8 cellular contexts compared by ENCODE assay signal in genomic region chr12:50070314-50071060, GRCh38. TPM values are rescaled to one million over a fixed set of nuclear protein-coding genes. Genes with fewer than 3 reads are reported as not detected.
DNase-seq lines count a peak whose midpoint lies in the region; ATAC-seq and TF ChIP-seq lines count a peak whose summit lies in the region.

No MANE protein-coding gene starts in this region.

- H3K27me3 ChIP-seq in MM.1S (replicated peaks; ENCODE audit: insufficient read depth, low read length) (no peaks in the 10 kb centered on the region), prostate gland (replicated peaks; ENCODE audit: insufficient read depth) (no peaks in the 10 kb centered on the region)

- H3K4me2 ChIP-seq in MM.1S (ENCODE audit: low read depth, low read length) = peak overlapping the region; percentile 69; the same call in 1 of the 2 replicates

- no peaks in the 10 kb centered on the region for H3K79me2 ChIP-seq in MM.1S (ENCODE audit: low read length)

- no peaks in the 10 kb centered on the region for H4K20me1 ChIP-seq in MM.1S (ENCODE audit: insufficient read depth, low read length)

- H3K9me3 Mint-ChIP-seq in activated naive CD4-positive, alpha-beta T cell treated with anti-CD3 and anti-CD28 coated beads, Interleukin-2, amount 50 U/mL, for 72 hours = no peaks in the 10 kb centered on the region

- H3K36me3 Mint-ChIP-seq in activated naive CD4-positive, alpha-beta T cell treated with anti-CD3 and anti-CD28 coated beads, Interleukin-2, amount 50 U/mL, for 72 hours = no peaks in the 10 kb centered on the region

- WGBS in prostate gland = 37% methylated on average over 9 of the region's 9 CpGs

- H3K27ac ChIP-seq in MM.1S (ENCODE audit: low read length) = no peak overlapping the region
- no peak overlapping the region for H3K27ac ChIP-seq in prostate gland

- no peak overlapping the region for H3K9ac ChIP-seq in MM.1S (ENCODE audit: low read length)

- peak; percentile 96 for TF ChIP-seq CTCF in MM.1S (IDR thresholded peaks at IDR 0.05; ENCODE audit: low read length)
- peak; percentile 81 to 92 (median 87) for TF ChIP-seq CTCF in prostate gland (IDR thresholded peaks at IDR 0.05)

- H3K4me3 ChIP-seq in MM.1S (ENCODE audit: low read length) = peak overlapping the region; percentile 22; the same call in 1 of the 2 replicates
- H3K4me3 ChIP-seq in prostate gland = no peak overlapping the region

- no peaks in the 10 kb centered on the region for H3K9me2 ChIP-seq in MM.1S (replicated peaks; ENCODE audit: insufficient read depth, low read length)

- in situ Hi-C loops in SK-MEL-5 (cut with HindIII; ENCODE audit: low pct_unique_long_range_greater_than_20kb, low sequenced_read_pairs) = no loop called here

- peak overlapping the region; percentile 61 for H2AFZ ChIP-seq in MM.1S (ENCODE audit: low read length)

- H3K4me1 ChIP-seq in MM.1S (ENCODE audit: low read length) = no peaks in the 10 kb centered on the region
- no peaks in the 10 kb centered on the region for H3K4me1 ChIP-seq in prostate gland (replicated peaks)

- TF ChIP-seq POLR2A in prostate gland (IDR thresholded peaks at IDR 0.05) = no peak

- H3K27ac Mint-ChIP-seq in activated naive CD4-positive, alpha-beta T cell treated with anti-CD3 and anti-CD28 coated beads, Interleukin-2, amount 50 U/mL, for 72 hours = no peak overlapping the region

- DNase-seq in EL (peak; percentile 85), MM.1S (peak; percentile 63), SK-MEL-5 (ENCODE audit: low read depth, low spot score) (peak; percentile 88), cardiac septum (ENCODE audit: low spot score) (peak; percentile 90), prostate gland (ENCODE audit: low spot score) (peak; percentile 68)
- peak; percentile 67 to 73 for DNase-seq in activated naive CD4-positive, alpha-beta T cell treated with anti-CD3 and anti-CD28 coated beads, Interleukin-2, amount 50 U/mL, for 72 hours (ENCODE audit: low spot score in 2 of 2)

- H3K36me3 ChIP-seq in MM.1S (replicated peaks; ENCODE audit: insufficient read depth, low read length) (no peaks in the 10 kb centered on the region), prostate gland (no peaks in the 10 kb centered on the region)

- intact Hi-C loops in cardiac septum (cut with DNase I) (loop anchor here (2.0 kb wide), 1 partner anchor 104 kb away; no protein-coding TSS in a partner anchor), prostate gland (cut with DNase I) (loop anchor here (10.0 kb wide), 1 partner anchor 296 kb away; no protein-coding TSS in a partner anchor)

- no peaks in the 10 kb centered on the region for H3F3A ChIP-seq in MM.1S (ENCODE audit: insufficient read depth, low read length)

- H3K9me3 ChIP-seq in MM.1S (replicated peaks; ENCODE audit: insufficient read depth, low read length) (no peaks in the 10 kb centered on the region), prostate gland (no peaks in the 10 kb centered on the region)

- ATAC-seq in activated naive CD4-positive, alpha-beta T cell treated with anti-CD3 and anti-CD28 coated beads, Interleukin-2, amount 50 U/mL, for 72 hours = peak; percentile 56 to 64
- ATAC-seq in GM18511 (IDR thresholded peaks at IDR 0.05; ENCODE audit: unreplicated experiment) = no peak
- ATAC-seq in GM18870 (IDR thresholded peaks at IDR 0.05; ENCODE audit: unreplicated experiment) = no peak

RNA-seq across cellular contexts. Expression of gene ASIC1, which starts 13.1 kb away (rescaled TPM):
- total RNA-seq in SK-MEL-5 (2014; rRNA removed; shearing (Covaris generic)) = 4.7 and 5.2 TPM in 2 replicates
- polyA plus RNA-seq in SK-MEL-5 (2015; cell fraction: cytosol; rRNA removed) = 39.7 and 42.5 TPM in 2 replicates
- polyA plus RNA-seq in SK-MEL-5 (2015; cell fraction: nucleus; rRNA removed) = 42.0 and 45.7 TPM in 2 replicates
- total RNA-seq in activated naive CD4-positive, alpha-beta T cell treated with anti-CD3 and anti-CD28 coated beads, Interleukin-2, amount 50 U/mL, for 72 hours = 10 to 100 TPM in 1 of 2 donors, 1 to 10 TPM in 1; 2.8 to 11.7 TPM
- total RNA-seq in cardiac septum (0.30 TPM), prostate gland (1 to 10 TPM; 2.7 to 3.2 TPM)

RNA-seq across cellular contexts. Expression of gene SMARCD1, which starts 14.7 kb away (rescaled TPM):
- 80.3 and 90.6 TPM in 2 replicates for total RNA-seq in SK-MEL-5 (2014; rRNA removed; shearing (Covaris generic))
- polyA plus RNA-seq in SK-MEL-5 (2015; cell fraction: cytosol; rRNA removed) = 122 and 160 TPM in 2 replicates
- polyA plus RNA-seq in SK-MEL-5 (2015; cell fraction: nucleus; rRNA removed) = 148 and 163 TPM in 2 replicates
- total RNA-seq in activated naive CD4-positive, alpha-beta T cell treated with anti-CD3 and anti-CD28 coated beads, Interleukin-2, amount 50 U/mL, for 72 hours = 10 to 100 TPM; 33.8 to 51.2 TPM
- 20.5 TPM for total RNA-seq in cardiac septum
- 10 to 100 TPM; 72.9 to 90.1 TPM for total RNA-seq in prostate gland

RNA-seq across cellular contexts. Expression of gene GPD1, which starts 33.3 kb away (rescaled TPM):
- 0.27 and 1.4 TPM in 2 replicates for total RNA-seq in SK-MEL-5 (2014; rRNA removed; shearing (Covaris generic))
- 0.94 and 1.2 TPM in 2 replicates for polyA plus RNA-seq in SK-MEL-5 (2015; cell fraction: cytosol; rRNA removed)
- polyA plus RNA-seq in SK-MEL-5 (2015; cell fraction: nucleus; rRNA removed) = 1.1 and 3.4 TPM in 2 replicates
- under 1 TPM; 0.35 to 0.46 TPM for total RNA-seq in activated naive CD4-positive, alpha-beta T cell treated with anti-CD3 and anti-CD28 coated beads, Interleukin-2, amount 50 U/mL, for 72 hours
- 5.1 TPM for total RNA-seq in cardiac septum
- 1 to 10 TPM in 1 of 2 donors, under 1 TPM in 1; 0.27 to 3.4 TPM for total RNA-seq in prostate gland

RNA-seq across cellular contexts. Expression of gene COX14, which starts 41.5 kb away (rescaled TPM):
- 60.3 and 75.7 TPM in 2 replicates for total RNA-seq in SK-MEL-5 (2014; rRNA removed; shearing (Covaris generic))
- 54.4 and 82.6 TPM in 2 replicates for polyA plus RNA-seq in SK-MEL-5 (2015; cell fraction: cytosol; rRNA removed)
- polyA plus RNA-seq in SK-MEL-5 (2015; cell fraction: nucleus; rRNA removed) = 6.5 and 14.3 TPM in 2 replicates
- 10 to 100 TPM; 46.0 to 48.5 TPM for total RNA-seq in activated naive CD4-positive, alpha-beta T cell treated with anti-CD3 and anti-CD28 coated beads, Interleukin-2, amount 50 U/mL, for 72 hours
- total RNA-seq in cardiac septum (152 TPM), prostate gland (10 to 100 TPM; 59.9 to 84.6 TPM)

RNA-seq across cellular contexts. Expression of gene RACGAP1, which starts 45.2 kb away (rescaled TPM):
- 60.3 and 65.2 TPM in 2 replicates for total RNA-seq in SK-MEL-5 (2014; rRNA removed; shearing (Covaris generic))
- polyA plus RNA-seq in SK-MEL-5 (2015; cell fraction: cytosol; rRNA removed) = 49.0 and 68.7 TPM in 2 replicates
- polyA plus RNA-seq in SK-MEL-5 (2015; cell fraction: nucleus; rRNA removed) = 61.2 and 69.4 TPM in 2 replicates
- total RNA-seq in activated naive CD4-positive, alpha-beta T cell treated with anti-CD3 and anti-CD28 coated beads, Interleukin-2, amount 50 U/mL, for 72 hours = 100 to 1,000 TPM; 109 to 195 TPM
- total RNA-seq in cardiac septum = 2.6 TPM
- total RNA-seq in prostate gland = 10 to 100 TPM in 1 of 2 donors, 1 to 10 TPM in 1; 9.1 to 18.9 TPM

Comparison
In these comparisons a context has a peak if more than half of its experiments do, and no peak if none do; other contexts are left out.
1. ATAC-seq: peak in activated naive CD4-positive, alpha-beta T cell treated with anti-CD3 and anti-CD28 coated beads, Interleukin-2, amount 50 U/mL, for 72 hours (2 of 2); none in GM18511 (single experiment) and GM18870 (single experiment).
2. Peak in every context shown above with its lines, with median percentiles within 50 percentile points of each other: DNase-seq.